ENCODE assay signal across 21 cellular contexts in the genomic region with DNA sequence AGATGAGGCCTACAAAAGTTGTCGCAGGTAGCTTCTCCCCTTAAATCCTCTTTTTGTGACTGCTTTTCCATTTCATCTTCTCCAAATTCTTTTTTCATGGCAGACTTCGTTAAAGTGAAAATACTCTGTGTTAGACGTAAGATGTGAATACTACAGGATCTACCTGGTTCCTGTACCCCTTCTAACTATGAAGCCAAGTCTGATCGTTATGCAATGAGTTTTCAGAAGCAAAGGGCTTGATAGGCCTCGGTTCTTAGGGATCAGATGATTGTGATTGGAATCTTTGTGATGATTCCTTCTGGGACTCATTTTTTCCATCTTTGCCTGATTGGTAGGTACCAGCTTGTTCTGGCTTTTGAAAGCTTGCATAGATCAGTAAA.
A peak's percentile ranks its signal among the peaks of the same experiment; 100 is the strongest.
DNase-seq lines count a peak whose midpoint lies in the region; ATAC-seq and TF ChIP-seq lines count a peak whose summit lies in the region.
"Had no signal": no experiment of that assay in that cellular context is flagged by ENCODE, and none has a peak within 500 bp of the region (broad histone marks: within the 10 kb centered on the region; RNA-seq: fewer than 3 reads in every experiment).

No MANE protein-coding gene starts in this region.

- H3K36me3 ChIP-seq in GM23338 (ENCODE audit: insufficient read depth) (no peaks in the 10 kb centered on the region), HUES6 (ENCODE audit: control insufficient read depth, insufficient read depth, low read length) (peaks cover 7% of the 10 kb centered on the region; the same call in 1 of the 2 replicates), ectodermal cell (ENCODE audit: control insufficient read depth, insufficient read depth, low read length) (no peaks in the 10 kb centered on the region), thyroid gland (no peaks in the 10 kb centered on the region)
- H3K36me3 ChIP-seq: Peyer's patch had no signal

- no peaks in the 10 kb centered on the region for H3K27me3 Mint-ChIP-seq in GM23338 (ENCODE audit: insufficient read depth, low read depth, poor library complexity)
- no peaks in the 10 kb centered on the region for H3K27me3 Mint-ChIP-seq in activated CD4-positive, alpha-beta T cell treated with anti-CD3 and anti-CD28 coated beads, Interleukin-2, amount 10 ng/mL, durations not matched to agents 7 days and 5 days

- H3K4me1 Mint-ChIP-seq in GM23338 = peaks cover 43% of the 10 kb centered on the region
- no peaks in the 10 kb centered on the region for H3K4me1 Mint-ChIP-seq in activated CD4-positive, alpha-beta T cell treated with anti-CD3 and anti-CD28 coated beads, Interleukin-2, amount 10 ng/mL, durations not matched to agents 7 days and 5 days

- H3K4me2 ChIP-seq in GM23338 = peak overlapping the region; percentile 64

- TF ChIP-seq POLR2A in thyroid gland (IDR thresholded peaks at IDR 0.05) = no peak

- H3K9me3 ChIP-seq in HUES6 (ENCODE audit: control insufficient read depth, insufficient read depth, low read depth, low read length) (peaks cover 8% of the 10 kb centered on the region), ectodermal cell (ENCODE audit: control insufficient read depth, low read length) (no peaks in the 10 kb centered on the region), thyroid gland (no peaks in the 10 kb centered on the region)
- H3K9me3 ChIP-seq: Peyer's patch had no signal

- H4K20me1 ChIP-seq in GM23338 (replicated peaks; ENCODE audit: insufficient read depth) = no peaks in the 10 kb centered on the region

- peaks cover 11% of the 10 kb centered on the region for H3K9me3 Mint-ChIP-seq in GM23338
- peaks cover 5% of the 10 kb centered on the region for H3K9me3 Mint-ChIP-seq in activated CD4-positive, alpha-beta T cell treated with anti-CD3 and anti-CD28 coated beads, Interleukin-2, amount 10 ng/mL, durations not matched to agents 7 days and 5 days

- H3K4me1 ChIP-seq in GM23338 (ENCODE audit: insufficient read depth) = peaks cover 30% of the 10 kb centered on the region
- peaks cover 34% of the 10 kb centered on the region for H3K4me1 ChIP-seq in HUES6 (ENCODE audit: control insufficient read depth, insufficient read depth, low read length)
- H3K4me1 ChIP-seq in ectodermal cell (ENCODE audit: control insufficient read depth, insufficient read depth, low read length) = peaks cover 14% of the 10 kb centered on the region
- H3K4me1 ChIP-seq in thyroid gland = peaks cover 0 to 6% of the 10 kb centered on the region in 2 donors
- H3K4me1 ChIP-seq: Peyer's patch had no signal

- peak overlapping the region; percentile 22 for H3K4me3 Mint-ChIP-seq in GM23338
- H3K4me3 Mint-ChIP-seq in activated CD4-positive, alpha-beta T cell treated with anti-CD3 and anti-CD28 coated beads, Interleukin-2, amount 10 ng/mL, durations not matched to agents 7 days and 5 days = no peak overlapping the region
- H3K4me3 Mint-ChIP-seq: CD8-positive, alpha-beta T cell had no signal

- intact Hi-C loops in thyroid gland (cut with DNase I) = no loop called here

- ATAC-seq in GM23338 (peak; percentile 74), left lobe of liver (peak; percentile 42)
- ATAC-seq: CD8-positive, alpha-beta T cell; K562 had no signal

- no peak for TF ChIP-seq CTCF in GM23338 (conservative IDR thresholded peaks at IDR 0.05; ENCODE audit: low read depth in 2 of 2)
- no peak for TF ChIP-seq CTCF in thyroid gland (IDR thresholded peaks at IDR 0.05)
- no peak for TF ChIP-seq CTCF in GM20000 (IDR thresholded peaks at IDR 0.05; ENCODE audit: extremely low read depth, missing control alignments)

- H3K27me3 ChIP-seq in GM23338 (ENCODE audit: insufficient read depth) = no peaks in the 10 kb centered on the region
- no peaks in the 10 kb centered on the region for H3K27me3 ChIP-seq in HUES6 (ENCODE audit: control insufficient read depth, insufficient read depth, low read length)
- H3K27me3 ChIP-seq in ectodermal cell (ENCODE audit: control insufficient read depth, insufficient read depth, low read length, poor library complexity, severe bottlenecking) = no peaks in the 10 kb centered on the region
- no peaks in the 10 kb centered on the region for H3K27me3 ChIP-seq in thyroid gland
- H3K27me3 ChIP-seq: Peyer's patch had no signal

- H3K27ac ChIP-seq in GM23338 (ENCODE audit: low read depth) (peak overlapping the region; percentile 48), HUES6 (ENCODE audit: low read depth, low read length) (0 out of 2 replicates have a peak overlapping the region, but pooled peaks have one; percentile 5), ectodermal cell (ENCODE audit: insufficient read depth, low read depth, low read length, poor library complexity, severe bottlenecking) (peak overlapping the region; percentile 9), thyroid gland (no peak overlapping the region)
- H3K27ac ChIP-seq: Peyer's patch had no signal

- CTCF ChIA-PET in activated CD4-positive, alpha-beta T cell treated with anti-CD3 and anti-CD28 coated beads, Interleukin-2, amount 10 ng/mL, durations not matched to agents 7 days and 5 days (lab: Charles Lee) = no interaction called here

- peaks cover 20% of the 10 kb centered on the region for H3K36me3 Mint-ChIP-seq in GM23338 (ENCODE audit: low read depth)
- H3K36me3 Mint-ChIP-seq in activated CD4-positive, alpha-beta T cell treated with anti-CD3 and anti-CD28 coated beads, Interleukin-2, amount 10 ng/mL, durations not matched to agents 7 days and 5 days (ENCODE audit: low read depth) = no peaks in the 10 kb centered on the region

- no peaks in the 10 kb centered on the region for H3K9me2 ChIP-seq in GM23338 (ENCODE audit: insufficient read depth)

- H3F3A ChIP-seq in GM23338 (replicated peaks; ENCODE audit: low read depth) = 0 out of 2 replicates have a peak, but pooled peaks cover 4% of the 10 kb centered on the region

- WGBS in ectodermal cell, 2 experiments = 10 to 11% methylated on average over 4 to 5 of the region's 5 CpGs
- 78 to 85% methylated on average over 5 of the region's 5 CpGs for WGBS in thyroid gland, 2 donors

- H3K79me2 ChIP-seq in GM23338 (replicated peaks; ENCODE audit: insufficient read depth) = peaks cover 33% of the 10 kb centered on the region; the same call in 1 of the 2 replicates

- DNase-seq in GM23338 (ENCODE audit: low spot score) (no peak), left lobe of liver (ENCODE audit: low spot score) (no peak), thyroid gland (no peak), GM20000 (ENCODE audit: low spot score) (no peak)
- DNase-seq in activated CD4-positive, alpha-beta T cell treated with anti-CD3 and anti-CD28 coated beads, Interleukin-2, amount 10 ng/mL, durations not matched to agents 7 days and 5 days = no peak
- DNase-seq in stimulated activated CD4-positive, alpha-beta T cell treated with anti-CD3 and anti-CD28 coated beads, Interleukin-12 subunit alpha, Interleukin-12 subunit beta, amount 100 ng/mL, for 4 hours = no peak
- DNase-seq: AML-193; C1 segment of cervical spinal cord; Calu3; CD8-positive, alpha-beta T cell; DMS153; MM.1S; NCI-H1048; NCI-H1436; NCI-H187 treated with DMSO at 0.1 percent for 48 hours; NCI-H774; NK-92 treated with Interleukin-12 subunit alpha and Interleukin-12 subunit beta, amount 100 ng/mL, for 24 hours; Peyer's patch had no signal

- POLR2A ChIA-PET in activated CD4-positive, alpha-beta T cell treated with anti-CD3 and anti-CD28 coated beads, Interleukin-2, amount 10 ng/mL, durations not matched to agents 7 days and 5 days (lab: Charles Lee) = no interaction called here

- H3K4me3 ChIP-seq in GM23338 (peak overlapping the region; percentile 22; the same call in 1 of the 2 replicates), HUES6 (ENCODE audit: low read depth, low read length) (no peak overlapping the region), ectodermal cell (ENCODE audit: insufficient read depth, low read depth, low read length) (no peak overlapping the region), thyroid gland (replicated peaks in 1 of 3) (no peak overlapping the region)
- H3K4me3 ChIP-seq: K562, Peyer's patch had no signal

- H3K9ac ChIP-seq in HUES6 (ENCODE audit: low read length) = no peak overlapping the region

- no peak overlapping the region for H2AFZ ChIP-seq in GM23338

- H3K27ac Mint-ChIP-seq in GM23338 = peak overlapping the region; percentile 85
- no peak overlapping the region for H3K27ac Mint-ChIP-seq in activated CD4-positive, alpha-beta T cell treated with anti-CD3 and anti-CD28 coated beads, Interleukin-2, amount 10 ng/mL, durations not matched to agents 7 days and 5 days
- H3K27ac Mint-ChIP-seq: CD8-positive, alpha-beta T cell had no signal

TF ChIP-seq in GM23338, 12 proteins besides CTCF, POLR2A, EP300 and RAD21 (continues in another document):
- TF ChIP-seq CREB1 (CRISPR knock-in tag; IDR thresholded peaks at IDR 0.05; ENCODE audit: low read depth) = no peak
- TF ChIP-seq JUNB (IDR thresholded peaks at IDR 0.05; ENCODE audit: unreplicated experiment) = no peak
- TF ChIP-seq, protein P1, sequence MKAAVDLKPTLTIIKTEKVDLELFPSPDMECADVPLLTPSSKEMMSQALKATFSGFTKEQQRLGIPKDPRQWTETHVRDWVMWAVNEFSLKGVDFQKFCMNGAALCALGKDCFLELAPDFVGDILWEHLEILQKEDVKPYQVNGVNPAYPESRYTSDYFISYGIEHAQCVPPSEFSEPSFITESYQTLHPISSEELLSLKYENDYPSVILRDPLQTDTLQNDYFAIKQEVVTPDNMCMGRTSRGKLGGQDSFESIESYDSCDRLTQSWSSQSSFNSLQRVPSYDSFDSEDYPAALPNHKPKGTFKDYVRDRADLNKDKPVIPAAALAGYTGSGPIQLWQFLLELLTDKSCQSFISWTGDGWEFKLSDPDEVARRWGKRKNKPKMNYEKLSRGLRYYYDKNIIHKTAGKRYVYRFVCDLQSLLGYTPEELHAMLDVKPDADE (IDR thresholded peaks at IDR 0.05) = no peak
- no peak for TF ChIP-seq ZNF114 (CRISPR knock-in tag; IDR thresholded peaks at IDR 0.05)
- no peak for TF ChIP-seq STAT1 (IDR thresholded peaks at IDR 0.05; ENCODE audit: unreplicated experiment)
- no peak for TF ChIP-seq NANOG (IDR thresholded peaks at IDR 0.05; ENCODE audit: borderline replicate concordance)
- TF ChIP-seq ZNF331 (CRISPR knock-in tag; IDR thresholded peaks at IDR 0.05; ENCODE audit: low read depth) = no peak

Comparison
In these comparisons a context has a peak if more than half of its experiments do, and no peak if none do; other contexts are left out.
1. H3K27ac ChIP-seq: peak in GM23338 (single experiment), HUES6 (single experiment) and ectodermal cell (single experiment); none in thyroid gland (0 of 3).